Comparison of ENCODE assay signal across 27 cellular contexts in genomic region chr6:79373246-79373645, GRCh38.
DNase-seq lines count a peak whose midpoint lies in the region; ATAC-seq and TF ChIP-seq lines count a peak whose summit lies in the region.
"Had no signal": no experiment of that assay in that cellular context is flagged by ENCODE, and none has a peak within 500 bp of the region (broad histone marks: within the 10 kb centered on the region; RNA-seq: fewer than 3 reads in every experiment).

No MANE protein-coding gene starts in this region.

- peak overlapping the region; percentile 30 for H3K27ac Mint-ChIP-seq in type B pancreatic cell
- H3K27ac Mint-ChIP-seq: activated CD4-positive, alpha-beta memory T cell treated with anti-CD3 and anti-CD28 coated beads for 36 hours; activated naive CD4-positive, alpha-beta T cell treated with anti-CD3 and anti-CD28 coated beads for 36 hours; activated T-helper 1 cell treated with anti-CD3 and anti-CD28 coated beads, Interleukin-12 subunit alpha, Interleukin-12 subunit beta, Interleukin-2, Interleukin-4 antibody, amounts not matched to agents 30 ng/mL and 10 ng/mL and 1 ng/mL, durations not matched to agents 14 hours and 24 hours and 36 hours; dendritic cell treated with granulocyte-macrophage colony-stimulating factor and Interleukin-4, amounts not matched to agents 40 ng/mL and 50 ng/mL, for 4 days; natural killer cell treated with Interleukin-12 subunit alpha and Interleukin-12 subunit beta and Interleukin-15 and Interleukin-18, amount 100 ng/mL, for 72 hours; T-helper 1 cell treated with Interleukin-12 subunit alpha and Interleukin-12 subunit beta and Interleukin-4 antibody, amounts not matched to agents 30 μg/mL and 1 μg/mL, for 36 hours had no signal

- no peaks in the 10 kb centered on the region for H3K36me3 Mint-ChIP-seq in type B pancreatic cell
- H3K36me3 Mint-ChIP-seq: activated CD4-positive, alpha-beta memory T cell treated with anti-CD3 and anti-CD28 coated beads for 36 hours; natural killer cell treated with Interleukin-12 subunit alpha and Interleukin-12 subunit beta and Interleukin-15 and Interleukin-18, amount 100 ng/mL, for 72 hours had no signal

- 41% methylated on average over 3 of the region's 3 CpGs for WGBS in hepatocyte (ENCODE audit: low lambda C conversion rate, missing lambda C conversion rate)

- H3K36me3 ChIP-seq in hepatocyte (replicated peaks; ENCODE audit: insufficient read depth, low read depth) (no peaks in the 10 kb centered on the region), left ventricle myocardium inferior (no peaks in the 10 kb centered on the region)
- H3K36me3 ChIP-seq: BLaER1, sigmoid colon, tibial nerve had no signal

- H3K27me3 ChIP-seq in hepatocyte (no peaks in the 10 kb centered on the region), left ventricle myocardium inferior (ENCODE audit: low read depth) (no peaks in the 10 kb centered on the region)
- H3K27me3 ChIP-seq: BLaER1, sigmoid colon, tibial nerve had no signal

- H3K27me3 Mint-ChIP-seq in type B pancreatic cell, result no peaks in the 10 kb centered on the region
- H3K27me3 Mint-ChIP-seq: dendritic cell treated with granulocyte-macrophage colony-stimulating factor and Interleukin-4, amounts not matched to agents 40 ng/mL and 50 ng/mL, for 4 days; natural killer cell treated with Interleukin-12 subunit alpha and Interleukin-12 subunit beta and Interleukin-15 and Interleukin-18, amount 100 ng/mL, for 72 hours had no signal

- peaks cover 10% of the 10 kb centered on the region for H3K9me3 Mint-ChIP-seq in type B pancreatic cell
- H3K9me3 Mint-ChIP-seq: activated naive CD4-positive, alpha-beta T cell treated with anti-CD3 and anti-CD28 coated beads for 36 hours; T-helper 1 cell treated with Interleukin-12 subunit alpha and Interleukin-12 subunit beta and Interleukin-4 antibody, amounts not matched to agents 30 μg/mL and 1 μg/mL, for 36 hours had no signal

- H2AFZ ChIP-seq in hepatocyte, result no peak overlapping the region
- H2AFZ ChIP-seq: PC-9 had no signal

- H3K79me2 ChIP-seq in hepatocyte, result no peaks in the 10 kb centered on the region

- intact Hi-C loops in left ventricle myocardium inferior (cut with micrococcal nuclease), result no loop called here

- H3K9me2 ChIP-seq in hepatocyte (replicated peaks; ENCODE audit: insufficient read depth), result no peaks in the 10 kb centered on the region
- H3K9me2 ChIP-seq: SK-N-SH had no signal

- TF ChIP-seq CTCF in hepatocyte (IDR thresholded peaks at IDR 0.05; ENCODE audit: poor library complexity) (no peak), type B pancreatic cell (conservative IDR thresholded peaks at IDR 0.05) (no peak), left ventricle myocardium inferior (IDR thresholded peaks at IDR 0.05; ENCODE audit: borderline replicate concordance) (no peak)

- peak overlapping the region; percentile 80 for H3K27ac ChIP-seq in hepatocyte
- no peak overlapping the region for H3K27ac ChIP-seq in left ventricle myocardium inferior (replicated peaks)
- H3K27ac ChIP-seq: BLaER1, PC-9, sigmoid colon, tibial nerve had no signal

- peak overlapping the region; percentile 25 for H3K4me2 ChIP-seq in hepatocyte
- H3K4me2 ChIP-seq: BLaER1, PC-9, SK-N-SH had no signal

- H3K4me1 Mint-ChIP-seq in type B pancreatic cell (ENCODE audit: unreplicated experiment), result peaks cover 22% of the 10 kb centered on the region

- peak overlapping the region; percentile 5 for H3K4me3 Mint-ChIP-seq in type B pancreatic cell
- H3K4me3 Mint-ChIP-seq: activated CD4-positive, alpha-beta memory T cell treated with anti-CD3 and anti-CD28 coated beads for 36 hours; activated naive CD4-positive, alpha-beta T cell treated with anti-CD3 and anti-CD28 coated beads for 36 hours; activated T-helper 1 cell treated with anti-CD3 and anti-CD28 coated beads, Interleukin-12 subunit alpha, Interleukin-12 subunit beta, Interleukin-2, Interleukin-4 antibody, amounts not matched to agents 30 ng/mL and 10 ng/mL and 1 ng/mL, durations not matched to agents 14 hours and 24 hours and 36 hours; dendritic cell treated with granulocyte-macrophage colony-stimulating factor and Interleukin-4, amounts not matched to agents 40 ng/mL and 50 ng/mL, for 4 days; natural killer cell treated with Interleukin-12 subunit alpha and Interleukin-12 subunit beta and Interleukin-15 and Interleukin-18, amount 100 ng/mL, for 72 hours; T-helper 1 cell treated with Interleukin-12 subunit alpha and Interleukin-12 subunit beta and Interleukin-4 antibody, amounts not matched to agents 30 μg/mL and 1 μg/mL, for 36 hours had no signal

- H3K4me1 ChIP-seq in hepatocyte (ENCODE audit: insufficient read depth), result peaks cover 19% of the 10 kb centered on the region
- H3K4me1 ChIP-seq in left ventricle myocardium inferior, result peaks cover 10% of the 10 kb centered on the region
- H3K4me1 ChIP-seq: BLaER1, sigmoid colon had no signal

- DNase-seq in NCI-H146 (lab: John Stamatoyannopoulos, UW), result peak; percentile 74
- DNase-seq in NCI-H345 treated with DMSO at 0.1 percent for 48 hours (lab: John Stamatoyannopoulos, UW; ENCODE audit: unreplicated experiment), result peak; percentile 13
- peak; percentile 42 for DNase-seq in hepatocyte (ENCODE audit: low spot score)
- no peak for DNase-seq in type B pancreatic cell (ENCODE audit: extremely low spot score, unreplicated experiment)
- DNase-seq in NCI-H128 (lab: John Stamatoyannopoulos, UW; ENCODE audit: unreplicated experiment), result no peak
- no peak for DNase-seq in left ventricle myocardium inferior
- DNase-seq: activated CD4-positive, alpha-beta memory T cell treated with anti-CD3 and anti-CD28 coated beads for 36 hours; activated CD4-positive, CD25-positive, alpha-beta regulatory T cell treated with anti-CD3 and anti-CD28 coated beads, Interleukin-2, amount 50 U/mL, for 72 hours; activated CD8-positive, alpha-beta memory T cell treated with anti-CD3 and anti-CD28 coated beads, Interleukin-2, amount 50 U/mL, for 4 hours; activated naive CD4-positive, alpha-beta T cell treated with anti-CD3 and anti-CD28 coated beads for 36 hours; glutamatergic neuron; KG1; NCI-H1092 treated with DMSO at 0.1 percent for 48 hours; NCI-H2081 treated with DMSO at 0.1 percent for 48 hours; NCI-H446 treated with DMSO at 0.1 percent for 48 hours; occipital lobe; PC-9; sigmoid colon; stimulated activated CD4-positive, alpha-beta T cell treated with anti-CD3 and anti-CD28 coated beads, Interleukin-4, amount 100 ng/mL, for 24 hours had no signal

- H3K9me3 ChIP-seq in hepatocyte (ENCODE audit: low read depth) (peaks cover 8% of the 10 kb centered on the region), left ventricle myocardium inferior (replicated peaks) (peaks cover 31% of the 10 kb centered on the region)
- H3K9me3 ChIP-seq: SK-N-SH had no signal

- no peak for ATAC-seq in HG02973 (IDR thresholded peaks at IDR 0.05; ENCODE audit: unreplicated experiment)
- ATAC-seq: natural killer cell treated with Interleukin-12 subunit alpha and Interleukin-12 subunit beta and Interleukin-15 and Interleukin-18, amount 100 ng/mL, for 72 hours had no signal

- H3K4me3 ChIP-seq in hepatocyte (no peak overlapping the region), left ventricle myocardium inferior (no peak overlapping the region)
- H3K4me3 ChIP-seq: BLaER1, PC-9, sigmoid colon, tibial nerve had no signal

- H4K20me1 ChIP-seq in hepatocyte (ENCODE audit: insufficient read depth, poor library complexity, severe bottlenecking), result no peaks in the 10 kb centered on the region
- H4K20me1 ChIP-seq: BLaER1 had no signal

Comparison
In these comparisons a context has a peak if more than half of its experiments do, and no peak if none do; other contexts are left out.
1. DNase-seq: peak in NCI-H146 (single experiment), NCI-H345 treated with DMSO at 0.1 percent for 48 hours (single experiment) and hepatocyte (single experiment); none in type B pancreatic cell (single experiment), NCI-H128 (single experiment) and left ventricle myocardium inferior (single experiment).